Comparison of ENCODE assay signal across 29 cellular contexts in genomic region chr9:96122255-96122654, GRCh38.
"Had no signal": no experiment of that assay in that cellular context is flagged by ENCODE, and none has a peak within 500 bp of the region (broad histone marks: within the 10 kb centered on the region; RNA-seq: fewer than 3 reads in every experiment).

No MANE protein-coding gene starts in this region.

- H3K4me3 ChIP-seq: ascending aorta, heart left ventricle, lower lobe of right lung, mucosa of descending colon, right atrium auricular region, transverse colon, uterus had no signal

- H3K36me3 Mint-ChIP-seq: activated naive CD4-positive, alpha-beta T cell treated with anti-CD3 and anti-CD28 coated beads, Interleukin-2, amount 10 ng/mL, durations not matched to agents 7 days and 5 days had no signal

- H3K4me3 Mint-ChIP-seq: activated CD4-positive, alpha-beta memory T cell treated with anti-CD3 and anti-CD28 coated beads for 36 hours; activated CD4-positive, alpha-beta T cell treated with anti-CD3 and anti-CD28 coated beads, Interleukin-2, amount 10 ng/mL, durations not matched to agents 24 days and 14 days; activated naive CD4-positive, alpha-beta T cell treated with anti-CD3 and anti-CD28 coated beads, Interleukin-2, amount 10 ng/mL, durations not matched to agents 7 days and 5 days; activated naive CD8-positive, alpha-beta T cell treated with anti-CD3 and anti-CD28 coated beads, Interleukin-2, amount 10 ng/mL, durations not matched to agents 7 days and 5 days; effector memory CD8-positive, alpha-beta T cell; nephron progenitor cell; T-helper 1 cell treated with Interleukin-12 subunit alpha and Interleukin-12 subunit beta and Interleukin-4 antibody, amounts not matched to agents 30 μg/mL and 1 μg/mL, for 36 hours had no signal

- H3K4me1 ChIP-seq: heart left ventricle, parathyroid adenoma, right atrium auricular region, uterus had no signal

- H3K9ac ChIP-seq: parathyroid adenoma had no signal

- H3K9me3 Mint-ChIP-seq: effector memory CD8-positive, alpha-beta T cell had no signal

- H3K27ac ChIP-seq: ascending aorta, brain microvascular endothelial cell, heart left ventricle, lower lobe of right lung, parathyroid adenoma, right atrium auricular region, transverse colon, uterus, WERI-Rb-1 had no signal

- H2AFZ ChIP-seq: parathyroid adenoma had no signal

- H3K9me3 ChIP-seq: ascending aorta, lower lobe of right lung, mucosa of descending colon, transverse colon, uterus had no signal

- H3K27me3 ChIP-seq: ascending aorta, brain microvascular endothelial cell, right atrium auricular region, transverse colon, uterus had no signal

- H3K79me2 ChIP-seq: parathyroid adenoma had no signal

- H3K27ac Mint-ChIP-seq: activated CD4-positive, alpha-beta memory T cell treated with anti-CD3 and anti-CD28 coated beads for 36 hours; activated CD4-positive, alpha-beta T cell treated with anti-CD3 and anti-CD28 coated beads, Interleukin-2, amount 10 ng/mL, durations not matched to agents 24 days and 14 days; activated naive CD4-positive, alpha-beta T cell treated with anti-CD3 and anti-CD28 coated beads, Interleukin-2, amount 10 ng/mL, durations not matched to agents 7 days and 5 days; activated naive CD8-positive, alpha-beta T cell treated with anti-CD3 and anti-CD28 coated beads, Interleukin-2, amount 10 ng/mL, durations not matched to agents 7 days and 5 days; effector memory CD8-positive, alpha-beta T cell; nephron progenitor cell; T-helper 1 cell treated with Interleukin-12 subunit alpha and Interleukin-12 subunit beta and Interleukin-4 antibody, amounts not matched to agents 30 μg/mL and 1 μg/mL, for 36 hours had no signal

- H3K36me3 ChIP-seq: ascending aorta, brain microvascular endothelial cell, heart left ventricle, lower lobe of right lung, right atrium auricular region, transverse colon, uterus, WERI-Rb-1 had no signal

- DNase-seq: activated CD4-positive, alpha-beta memory T cell treated with anti-CD3 and anti-CD28 coated beads for 36 hours; activated CD4-positive, alpha-beta T cell treated with anti-CD3 and anti-CD28 coated beads, Interleukin-2, amount 10 ng/mL, durations not matched to agents 24 days and 14 days; activated CD8-positive, alpha-beta memory T cell treated with anti-CD3 and anti-CD28 coated beads, Interleukin-2, amount 50 U/mL, for 4 hours; activated gamma-delta T cell; activated naive CD4-positive, alpha-beta T cell treated with anti-CD3 and anti-CD28 coated beads, Interleukin-2, amount 10 ng/mL, durations not matched to agents 7 days and 5 days; activated naive CD8-positive, alpha-beta T cell treated with anti-CD3 and anti-CD28 coated beads, Interleukin-2, amount 10 ng/mL, durations not matched to agents 7 days and 5 days; activated T-cell treated with anti-CD3 and anti-CD28 coated beads, Interleukin-2, amount 50 U/mL, for 1 hour; cortex of kidney; effector memory CD8-positive, alpha-beta T cell; erythroblast; heart left ventricle; lower lobe of right lung; mesendoderm; mucosa of descending colon; nephron progenitor cell; stimulated activated CD4-positive, alpha-beta T cell treated with anti-CD3 and anti-CD28 coated beads, Interleukin-15, amount 100 ng/mL, for 24 hours; stimulated activated CD4-positive, alpha-beta T cell treated with anti-CD3 and anti-CD28 coated beads, Interleukin-2, amount 100 ng/mL, for 24 hours; stimulated activated naive CD4-positive, alpha-beta T cell; SW 1271; T1000; transverse colon; uterus; WERI-Rb-1 had no signal

- ATAC-seq: activated CD4-positive, CD25-positive, alpha-beta regulatory T cell treated with anti-CD3 and anti-CD28 coated beads, Interleukin-2, amount 50 U/mL, for 24 hours; effector memory CD8-positive, alpha-beta T cell; heart left ventricle; mucosa of descending colon had no signal
